ENCODE assay signal across 28 cellular contexts in genomic region chr5:174399411-174399810, GRCh38.
"Had no signal": no experiment of that assay in that cellular context is flagged by ENCODE, and none has a peak within 500 bp of the region (broad histone marks: within the 10 kb centered on the region; RNA-seq: fewer than 3 reads in every experiment).

No MANE protein-coding gene starts in this region.

- H3K9me3 ChIP-seq: ascending aorta had no signal

- H3K4me3 ChIP-seq: ascending aorta, cardiac muscle cell had no signal

- H3K36me3 ChIP-seq: ascending aorta, cardiac muscle cell had no signal

- H3K4me1 ChIP-seq: ascending aorta had no signal

- H3K27me3 ChIP-seq: ascending aorta, cardiac muscle cell had no signal

- H3K27ac ChIP-seq: ascending aorta, cardiac muscle cell, VCaP had no signal

- DNase-seq: activated B cell treated with CpG ODN at 0.5 μM for 24 hours; activated CD4-positive, alpha-beta memory T cell treated with anti-CD3 and anti-CD28 coated beads, Interleukin-2, amount 10 ng/mL, durations not matched to agents 7 days and 5 days; activated CD4-positive, alpha-beta T cell treated with anti-CD3 and anti-CD28 coated beads for 4 hours; activated CD4-positive, alpha-beta T cell treated with anti-CD3 and anti-CD28 coated beads, Interleukin-2, amount 10 ng/mL, durations not matched to agents 24 days and 14 days; activated CD4-positive, alpha-beta T cell treated with anti-CD3 and anti-CD28 coated beads, Interleukin-2, amount 50 U/mL, for 1 hour; activated CD4-positive, alpha-beta T cell treated with anti-CD3 and anti-CD28 coated beads, Interleukin-2, amount 50 U/mL, for 4 hours; activated CD4-positive, CD25-positive, alpha-beta regulatory T cell treated with anti-CD3 and anti-CD28 coated beads, Interleukin-2, amount 50 U/mL, for 72 hours; activated CD8-positive, alpha-beta memory T cell treated with anti-CD3 and anti-CD28 coated beads for 24 hours; activated CD8-positive, alpha-beta memory T cell treated with anti-CD3 and anti-CD28 coated beads, Interleukin-2, amount 10 ng/mL, durations not matched to agents 7 days and 5 days; activated CD8-positive, alpha-beta memory T cell treated with anti-CD3 and anti-CD28 coated beads, Interleukin-2, amount 50 U/mL, for 48 hours; activated CD8-positive, alpha-beta T cell treated with anti-CD3 and anti-CD28 coated beads, Interleukin-2, amount 10 ng/mL, durations not matched to agents 7 days and 5 days; activated effector memory CD4-positive, alpha-beta T cell treated with Interleukin-2 at 50 U/mL for 16 hours; activated gamma-delta T cell; activated naive CD4-positive, alpha-beta T cell treated with anti-CD3 and anti-CD28 coated beads, Interleukin-2, amount 10 ng/mL, durations not matched to agents 7 days and 5 days; activated naive CD4-positive, alpha-beta T cell treated with Interleukin-2 at 50 U/mL for 16 hours; activated naive CD8-positive, alpha-beta T cell treated with anti-CD3 and anti-CD28 coated beads, Interleukin-2, amount 10 ng/mL, durations not matched to agents 7 days and 5 days; activated naive CD8-positive, alpha-beta T cell treated with anti-CD3 and anti-CD28 coated beads, Interleukin-2, amount 50 U/mL, for 24 hours; activated T-cell treated with anti-CD3 and anti-CD28 coated beads, Interleukin-2, amount 50 U/mL, for 24 hours; activated T-cell treated with anti-CD3 and anti-CD28 coated beads, Interleukin-2, amount 50 U/mL, for 48 hours; amygdala; anterior cingulate cortex; caudate nucleus; cerebellar nuclear complex; T-helper 2 cell; T-helper 9 cell had no signal
